ENCODE assay signal across 2 cellular contexts in the genomic region with DNA sequence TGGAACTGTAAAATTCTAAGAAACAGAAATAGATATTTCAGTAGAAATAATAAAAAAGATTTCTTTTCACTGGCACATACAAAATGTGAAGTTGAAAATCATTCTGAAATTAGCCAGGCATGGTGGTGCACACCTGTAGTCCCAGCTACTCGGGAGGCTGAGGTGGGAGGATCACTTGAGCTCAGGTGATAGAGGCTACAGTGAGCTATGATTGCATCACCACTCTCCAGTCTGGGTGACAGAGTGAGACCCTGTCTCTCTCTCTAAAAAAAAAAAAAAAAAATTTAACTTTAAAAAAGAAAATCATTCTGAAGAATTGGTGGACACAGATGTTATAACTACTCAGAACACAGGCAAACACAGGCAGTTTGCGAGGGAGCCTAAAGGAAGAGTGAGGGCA.
TF ChIP-seq lines count a peak whose summit lies in the region.

No MANE protein-coding gene starts in this region.

TF ChIP-seq in GM23338, 12 proteins besides CTCF, POLR2A, EP300 and RAD21 (continues in another document):
- TF ChIP-seq, protein P1, sequence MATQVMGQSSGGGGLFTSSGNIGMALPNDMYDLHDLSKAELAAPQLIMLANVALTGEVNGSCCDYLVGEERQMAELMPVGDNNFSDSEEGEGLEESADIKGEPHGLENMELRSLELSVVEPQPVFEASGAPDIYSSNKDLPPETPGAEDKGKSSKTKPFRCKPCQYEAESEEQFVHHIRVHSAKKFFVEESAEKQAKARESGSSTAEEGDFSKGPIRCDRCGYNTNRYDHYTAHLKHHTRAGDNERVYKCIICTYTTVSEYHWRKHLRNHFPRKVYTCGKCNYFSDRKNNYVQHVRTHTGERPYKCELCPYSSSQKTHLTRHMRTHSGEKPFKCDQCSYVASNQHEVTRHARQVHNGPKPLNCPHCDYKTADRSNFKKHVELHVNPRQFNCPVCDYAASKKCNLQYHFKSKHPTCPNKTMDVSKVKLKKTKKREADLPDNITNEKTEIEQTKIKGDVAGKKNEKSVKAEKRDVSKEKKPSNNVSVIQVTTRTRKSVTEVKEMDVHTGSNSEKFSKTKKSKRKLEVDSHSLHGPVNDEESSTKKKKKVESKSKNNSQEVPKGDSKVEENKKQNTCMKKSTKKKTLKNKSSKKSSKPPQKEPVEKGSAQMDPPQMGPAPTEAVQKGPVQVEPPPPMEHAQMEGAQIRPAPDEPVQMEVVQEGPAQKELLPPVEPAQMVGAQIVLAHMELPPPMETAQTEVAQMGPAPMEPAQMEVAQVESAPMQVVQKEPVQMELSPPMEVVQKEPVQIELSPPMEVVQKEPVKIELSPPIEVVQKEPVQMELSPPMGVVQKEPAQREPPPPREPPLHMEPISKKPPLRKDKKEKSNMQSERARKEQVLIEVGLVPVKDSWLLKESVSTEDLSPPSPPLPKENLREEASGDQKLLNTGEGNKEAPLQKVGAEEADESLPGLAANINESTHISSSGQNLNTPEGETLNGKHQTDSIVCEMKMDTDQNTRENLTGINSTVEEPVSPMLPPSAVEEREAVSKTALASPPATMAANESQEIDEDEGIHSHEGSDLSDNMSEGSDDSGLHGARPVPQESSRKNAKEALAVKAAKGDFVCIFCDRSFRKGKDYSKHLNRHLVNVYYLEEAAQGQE (IDR thresholded peaks at IDR 0.05; ENCODE audit: unreplicated experiment) = no peak
- TF ChIP-seq, protein P2, sequence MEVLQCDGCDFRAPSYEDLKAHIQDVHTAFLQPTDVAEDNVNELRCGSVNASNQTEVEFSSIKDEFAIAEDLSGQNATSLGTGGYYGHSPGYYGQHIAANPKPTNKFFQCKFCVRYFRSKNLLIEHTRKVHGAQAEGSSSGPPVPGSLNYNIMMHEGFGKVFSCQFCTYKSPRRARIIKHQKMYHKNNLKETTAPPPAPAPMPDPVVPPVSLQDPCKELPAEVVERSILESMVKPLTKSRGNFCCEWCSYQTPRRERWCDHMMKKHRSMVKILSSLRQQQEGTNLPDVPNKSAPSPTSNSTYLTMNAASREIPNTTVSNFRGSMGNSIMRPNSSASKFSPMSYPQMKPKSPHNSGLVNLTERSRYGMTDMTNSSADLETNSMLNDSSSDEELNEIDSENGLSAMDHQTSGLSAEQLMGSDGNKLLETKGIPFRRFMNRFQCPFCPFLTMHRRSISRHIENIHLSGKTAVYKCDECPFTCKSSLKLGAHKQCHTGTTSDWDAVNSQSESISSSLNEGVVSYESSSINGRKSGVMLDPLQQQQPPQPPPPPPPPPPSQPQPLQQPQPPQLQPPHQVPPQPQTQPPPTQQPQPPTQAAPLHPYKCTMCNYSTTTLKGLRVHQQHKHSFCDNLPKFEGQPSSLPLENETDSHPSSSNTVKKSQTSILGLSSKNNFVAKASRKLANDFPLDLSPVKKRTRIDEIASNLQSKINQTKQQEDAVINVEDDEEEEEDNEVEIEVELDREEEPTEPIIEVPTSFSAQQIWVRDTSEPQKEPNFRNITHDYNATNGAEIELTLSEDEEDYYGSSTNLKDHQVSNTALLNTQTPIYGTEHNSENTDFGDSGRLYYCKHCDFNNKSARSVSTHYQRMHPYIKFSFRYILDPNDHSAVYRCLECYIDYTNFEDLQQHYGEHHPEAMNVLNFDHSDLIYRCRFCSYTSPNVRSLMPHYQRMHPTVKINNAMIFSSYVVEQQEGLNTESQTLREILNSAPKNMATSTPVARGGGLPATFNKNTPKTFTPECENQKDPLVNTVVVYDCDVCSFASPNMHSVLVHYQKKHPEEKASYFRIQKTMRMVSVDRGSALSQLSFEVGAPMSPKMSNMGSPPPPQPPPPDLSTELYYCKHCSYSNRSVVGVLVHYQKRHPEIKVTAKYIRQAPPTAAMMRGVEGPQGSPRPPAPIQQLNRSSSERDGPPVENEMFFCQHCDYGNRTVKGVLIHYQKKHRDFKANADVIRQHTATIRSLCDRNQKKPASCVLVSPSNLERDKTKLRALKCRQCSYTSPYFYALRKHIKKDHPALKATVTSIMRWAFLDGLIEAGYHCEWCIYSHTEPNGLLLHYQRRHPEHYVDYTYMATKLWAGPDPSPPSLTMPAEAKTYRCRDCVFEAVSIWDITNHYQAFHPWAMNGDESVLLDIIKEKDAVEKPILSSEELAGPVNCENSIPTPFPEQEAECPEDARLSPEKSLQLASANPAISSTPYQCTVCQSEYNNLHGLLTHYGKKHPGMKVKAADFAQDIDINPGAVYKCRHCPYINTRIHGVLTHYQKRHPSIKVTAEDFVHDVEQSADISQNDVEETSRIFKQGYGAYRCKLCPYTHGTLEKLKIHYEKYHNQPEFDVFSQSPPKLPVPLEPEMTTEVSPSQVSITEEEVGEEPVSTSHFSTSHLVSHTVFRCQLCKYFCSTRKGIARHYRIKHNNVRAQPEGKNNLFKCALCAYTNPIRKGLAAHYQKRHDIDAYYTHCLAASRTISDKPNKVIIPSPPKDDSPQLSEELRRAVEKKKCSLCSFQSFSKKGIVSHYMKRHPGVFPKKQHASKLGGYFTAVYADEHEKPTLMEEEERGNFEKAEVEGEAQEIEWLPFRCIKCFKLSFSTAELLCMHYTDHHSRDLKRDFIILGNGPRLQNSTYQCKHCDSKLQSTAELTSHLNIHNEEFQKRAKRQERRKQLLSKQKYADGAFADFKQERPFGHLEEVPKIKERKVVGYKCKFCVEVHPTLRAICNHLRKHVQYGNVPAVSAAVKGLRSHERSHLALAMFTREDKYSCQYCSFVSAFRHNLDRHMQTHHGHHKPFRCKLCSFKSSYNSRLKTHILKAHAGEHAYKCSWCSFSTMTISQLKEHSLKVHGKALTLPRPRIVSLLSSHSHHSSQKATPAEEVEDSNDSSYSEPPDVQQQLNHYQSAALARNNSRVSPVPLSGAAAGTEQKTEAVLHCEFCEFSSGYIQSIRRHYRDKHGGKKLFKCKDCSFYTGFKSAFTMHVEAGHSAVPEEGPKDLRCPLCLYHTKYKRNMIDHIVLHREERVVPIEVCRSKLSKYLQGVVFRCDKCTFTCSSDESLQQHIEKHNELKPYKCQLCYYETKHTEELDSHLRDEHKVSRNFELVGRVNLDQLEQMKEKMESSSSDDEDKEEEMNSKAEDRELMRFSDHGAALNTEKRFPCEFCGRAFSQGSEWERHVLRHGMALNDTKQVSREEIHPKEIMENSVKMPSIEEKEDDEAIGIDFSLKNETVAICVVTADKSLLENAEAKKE (CRISPR knock-in tag; IDR thresholded peaks at IDR 0.05) = no peak
- TF ChIP-seq POLR2AphosphoS5 (IDR thresholded peaks at IDR 0.05; ENCODE audit: low read depth) (no peak), CREB1 (CRISPR knock-in tag; IDR thresholded peaks at IDR 0.05; ENCODE audit: low read depth) (no peak), NANOG (IDR thresholded peaks at IDR 0.05; ENCODE audit: borderline replicate concordance) (no peak), EZH2 (IDR thresholded peaks at IDR 0.05; ENCODE audit: low read depth, unreplicated experiment) (no peak), ZNF331 (CRISPR knock-in tag; IDR thresholded peaks at IDR 0.05; ENCODE audit: low read depth) (no peak), EZH2phosphoT487 (IDR thresholded peaks at IDR 0.05; ENCODE audit: unreplicated experiment) (no peak), STAT1 (IDR thresholded peaks at IDR 0.05; ENCODE audit: unreplicated experiment) (no peak)
- TF ChIP-seq, protein P3, sequence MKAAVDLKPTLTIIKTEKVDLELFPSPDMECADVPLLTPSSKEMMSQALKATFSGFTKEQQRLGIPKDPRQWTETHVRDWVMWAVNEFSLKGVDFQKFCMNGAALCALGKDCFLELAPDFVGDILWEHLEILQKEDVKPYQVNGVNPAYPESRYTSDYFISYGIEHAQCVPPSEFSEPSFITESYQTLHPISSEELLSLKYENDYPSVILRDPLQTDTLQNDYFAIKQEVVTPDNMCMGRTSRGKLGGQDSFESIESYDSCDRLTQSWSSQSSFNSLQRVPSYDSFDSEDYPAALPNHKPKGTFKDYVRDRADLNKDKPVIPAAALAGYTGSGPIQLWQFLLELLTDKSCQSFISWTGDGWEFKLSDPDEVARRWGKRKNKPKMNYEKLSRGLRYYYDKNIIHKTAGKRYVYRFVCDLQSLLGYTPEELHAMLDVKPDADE (IDR thresholded peaks at IDR 0.05) = no peak

TF ChIP-seq in H1, 55 proteins besides CTCF, POLR2A, EP300 and RAD21:
- TF ChIP-seq SP2 (IDR thresholded peaks at IDR 0.05; ENCODE audit: low read length) (no peak), GABPA (IDR thresholded peaks at IDR 0.05; ENCODE audit: borderline replicate concordance, insufficient read depth, low read length) (no peak)
TF ChIP-seq in H1: peak in this region for 0.
